Comparison of ENCODE assay signal across 20 cellular contexts in the genomic region with DNA sequence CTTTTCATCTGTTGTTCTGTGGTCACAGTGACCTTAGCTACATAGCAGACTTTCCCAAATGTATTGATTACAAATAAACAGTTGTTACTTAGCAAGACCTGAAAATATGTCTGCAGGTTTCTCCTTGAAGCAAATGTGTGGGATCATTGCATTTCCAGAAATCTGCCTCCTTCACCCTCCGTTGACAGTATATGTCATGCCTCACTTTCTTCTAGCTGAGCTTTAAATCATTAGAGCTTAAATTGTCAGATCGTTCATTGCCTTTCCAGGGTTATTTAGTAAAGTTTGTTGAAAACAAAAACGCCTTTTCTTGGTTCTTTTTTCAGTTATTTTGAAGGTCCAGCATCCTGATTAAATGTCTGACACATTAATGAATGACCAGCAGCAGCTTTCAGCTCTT. TPM values are rescaled to one million over a fixed set of nuclear protein-coding genes. Genes with fewer than 3 reads are reported as not detected.
DNase-seq lines count a peak whose midpoint lies in the region; ATAC-seq and TF ChIP-seq lines count a peak whose summit lies in the region.
"Had no signal": no experiment of that assay in that cellular context is flagged by ENCODE, and none has a peak within 500 bp of the region (broad histone marks: within the 10 kb centered on the region; RNA-seq: fewer than 3 reads in every experiment).

No MANE protein-coding gene starts in this region.

- ATAC-seq in memory B cell (ENCODE audit: low read depth) (no peak), left colon (no peak), GM18511 (IDR thresholded peaks at IDR 0.05; ENCODE audit: unreplicated experiment) (no peak)
- ATAC-seq: upper lobe of right lung had no signal

- peaks cover 73% of the 10 kb centered on the region for H3F3A ChIP-seq in GM23248 (ENCODE audit: insufficient read depth)

- CTCF ChIA-PET in RWPE1 (lab: Yijun Ruan, JAX) = no interaction called here

- POLR2A ChIA-PET in RWPE1 (lab: Yijun Ruan, JAX; ENCODE audit: low non-redundant PET) = interaction anchor here (0.5 kb wide), 1 partner anchor 41 kb away, joined by 7 read pairs; no protein-coding TSS in a partner anchor

- in situ Hi-C loops in GM23248 (cut with MboI) = no loop called here

- intact Hi-C loops in left colon (cut with DNase I, micrococcal nuclease) = no loop called here

- no peak overlapping the region for H3K4me3 ChIP-seq in GM23248
- H3K4me3 ChIP-seq: adrenal gland, upper lobe of right lung had no signal

- H3K4me1 Mint-ChIP-seq in memory B cell = peaks cover 17% of the 10 kb centered on the region

- H3K27ac ChIP-seq in GM23248 (peak overlapping the region; percentile 82; the same call in 1 of the 2 replicates), VCaP (peak overlapping the region; percentile 96), RWPE1 (no peak overlapping the region)
- H3K27ac ChIP-seq: adrenal gland, parathyroid adenoma, upper lobe of right lung, WERI-Rb-1 had no signal

- H3K36me3 Mint-ChIP-seq in memory B cell = peaks cover 18% of the 10 kb centered on the region

- H3K27me3 ChIP-seq in GM23248 (replicated peaks; ENCODE audit: insufficient read depth) = no peaks in the 10 kb centered on the region
- H3K27me3 ChIP-seq: adrenal gland, upper lobe of right lung had no signal

- H3K27ac Mint-ChIP-seq in memory B cell = peak overlapping the region; percentile 43

- TF ChIP-seq CTCF in VCaP (conservative IDR thresholded peaks at IDR 0.05) (no peak), RWPE1 (conservative IDR thresholded peaks at IDR 0.05; ENCODE audit: low read depth) (no peak)

- peaks cover 14% of the 10 kb centered on the region for H3K4me1 ChIP-seq in GM23248 (ENCODE audit: insufficient read depth)

- no peaks in the 10 kb centered on the region for H3K9me2 ChIP-seq in GM23248 (ENCODE audit: insufficient read depth)

- 88 to 94% methylated on average over 3 of the region's 3 CpGs for WGBS in GM23248 (ENCODE audit: low coverage in 1 of 2, low lambda C conversion rate in 2 of 2, missing lambda C conversion rate in 2 of 2), 2 experiments

- H3K27me3 Mint-ChIP-seq in memory B cell = no peaks in the 10 kb centered on the region

- H3K4me3 Mint-ChIP-seq in memory B cell = no peak overlapping the region

- no peak overlapping the region for H2AFZ ChIP-seq in GM23248
- H2AFZ ChIP-seq: parathyroid adenoma had no signal

- peaks cover 4% of the 10 kb centered on the region; the same call in 1 of the 2 replicates for H4K20me1 ChIP-seq in GM23248 (ENCODE audit: insufficient read depth)

- no peaks in the 10 kb centered on the region for H3K9me3 ChIP-seq in GM23248 (ENCODE audit: low read depth)
- H3K9me3 ChIP-seq: adrenal gland, upper lobe of right lung had no signal

- no peaks in the 10 kb centered on the region for H3K9me3 Mint-ChIP-seq in memory B cell

- H3K4me2 ChIP-seq in GM23248 (ENCODE audit: unreplicated experiment) = no peak overlapping the region

- no peak overlapping the region for H3K9ac ChIP-seq in GM23248
- H3K9ac ChIP-seq: parathyroid adenoma had no signal

- DNase-seq in DMS53 (lab: John Stamatoyannopoulos, UW) (peak; percentile 33), DMS53 treated with DMSO at 0.1 percent for 48 hours (lab: John Stamatoyannopoulos, UW; ENCODE audit: unreplicated experiment) (no peak), GM23248 (no peak), memory B cell (ENCODE audit: low spot score in 2 of 2) (no peak), left colon (no peak), RWPE1 (ENCODE audit: low spot score) (no peak)
- DNase-seq: 8988T, adrenal gland, EL, NCI-H2029, NCI-H526, small intestine, SW 1271, upper lobe of right lung, WERI-Rb-1 had no signal

- H3K36me3 ChIP-seq in GM23248 (ENCODE audit: low read depth) = peaks cover 52% of the 10 kb centered on the region

- peaks cover 38% of the 10 kb centered on the region for H3K79me2 ChIP-seq in GM23248 (ENCODE audit: insufficient read depth)

RNA-seq across cellular contexts. Expression of gene MAML1, which starts 2.3 kb away (rescaled TPM):
- total RNA-seq in GM23248 (2014; rRNA removed; shearing (Covaris generic)) = 8.0 and 9.5 TPM in 2 replicates
- polyA plus RNA-seq in GM23248 (2016; fragmentation: Nextera tagmentation; extraction: Ambion mirVana) = 5.8 and 6.3 TPM in 2 replicates
- total RNA-seq in left colon = 10 to 100 TPM; 22.1 to 24.9 TPM

RNA-seq across cellular contexts. Expression of gene CANX, which starts 31.6 kb away (rescaled TPM):
- total RNA-seq in GM23248 (2014; rRNA removed; shearing (Covaris generic)) = 466 and 488 TPM in 2 replicates
- polyA plus RNA-seq in GM23248 (2016; fragmentation: Nextera tagmentation; extraction: Ambion mirVana) = 332 and 338 TPM in 2 replicates
- total RNA-seq in left colon = 100 to 1,000 TPM; 506 to 601 TPM

RNA-seq across cellular contexts. Expression of gene CBY3, which starts 49.5 kb away (rescaled TPM):
- not detected in 2 replicates for total RNA-seq in GM23248 (2014; rRNA removed; shearing (Covaris generic))
- 0.43 and 0.60 TPM in 2 replicates for polyA plus RNA-seq in GM23248 (2016; fragmentation: Nextera tagmentation; extraction: Ambion mirVana)
- total RNA-seq in left colon = not detected
- total RNA-seq: adrenal gland, mucosa of gallbladder, RPMI7951, upper lobe of right lung had no signal
